1 cellular context compared by ENCODE assay signal in the genomic region with DNA sequence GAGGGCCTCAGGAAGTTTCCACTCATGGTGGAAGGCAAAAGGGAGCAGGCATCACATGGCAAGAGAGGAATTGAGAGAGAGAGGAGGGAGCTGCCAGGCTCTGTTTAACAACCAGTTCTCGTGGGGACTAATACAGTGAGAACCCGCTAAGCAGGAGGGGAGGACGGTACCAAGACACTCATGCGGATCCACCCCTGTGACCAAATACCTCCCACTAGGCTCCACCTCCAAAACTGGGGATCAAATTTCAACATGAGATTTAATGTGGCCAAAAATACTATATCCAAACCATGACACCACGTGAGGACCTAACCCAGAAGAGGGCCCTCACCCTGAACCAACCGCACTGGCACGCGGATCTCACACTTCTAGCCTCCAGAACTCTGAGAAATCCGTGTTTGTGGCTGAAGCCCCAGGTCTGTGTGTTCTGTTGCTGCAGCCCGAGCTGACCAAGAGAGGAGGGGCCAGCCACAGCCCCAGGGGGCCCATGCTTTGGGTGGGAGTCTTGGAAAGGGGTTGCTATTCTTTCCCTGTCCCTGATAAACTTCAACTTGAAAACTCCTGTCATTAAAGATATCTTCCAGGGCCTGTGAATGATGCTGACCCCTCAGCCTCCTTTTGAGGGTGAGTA.
TF ChIP-seq lines count a peak whose summit lies in the region.

No MANE protein-coding gene starts in this region.

TF ChIP-seq in GM23338, 12 proteins besides CTCF, POLR2A, EP300 and RAD21 (continued from another document):
- TF ChIP-seq, protein P1, sequence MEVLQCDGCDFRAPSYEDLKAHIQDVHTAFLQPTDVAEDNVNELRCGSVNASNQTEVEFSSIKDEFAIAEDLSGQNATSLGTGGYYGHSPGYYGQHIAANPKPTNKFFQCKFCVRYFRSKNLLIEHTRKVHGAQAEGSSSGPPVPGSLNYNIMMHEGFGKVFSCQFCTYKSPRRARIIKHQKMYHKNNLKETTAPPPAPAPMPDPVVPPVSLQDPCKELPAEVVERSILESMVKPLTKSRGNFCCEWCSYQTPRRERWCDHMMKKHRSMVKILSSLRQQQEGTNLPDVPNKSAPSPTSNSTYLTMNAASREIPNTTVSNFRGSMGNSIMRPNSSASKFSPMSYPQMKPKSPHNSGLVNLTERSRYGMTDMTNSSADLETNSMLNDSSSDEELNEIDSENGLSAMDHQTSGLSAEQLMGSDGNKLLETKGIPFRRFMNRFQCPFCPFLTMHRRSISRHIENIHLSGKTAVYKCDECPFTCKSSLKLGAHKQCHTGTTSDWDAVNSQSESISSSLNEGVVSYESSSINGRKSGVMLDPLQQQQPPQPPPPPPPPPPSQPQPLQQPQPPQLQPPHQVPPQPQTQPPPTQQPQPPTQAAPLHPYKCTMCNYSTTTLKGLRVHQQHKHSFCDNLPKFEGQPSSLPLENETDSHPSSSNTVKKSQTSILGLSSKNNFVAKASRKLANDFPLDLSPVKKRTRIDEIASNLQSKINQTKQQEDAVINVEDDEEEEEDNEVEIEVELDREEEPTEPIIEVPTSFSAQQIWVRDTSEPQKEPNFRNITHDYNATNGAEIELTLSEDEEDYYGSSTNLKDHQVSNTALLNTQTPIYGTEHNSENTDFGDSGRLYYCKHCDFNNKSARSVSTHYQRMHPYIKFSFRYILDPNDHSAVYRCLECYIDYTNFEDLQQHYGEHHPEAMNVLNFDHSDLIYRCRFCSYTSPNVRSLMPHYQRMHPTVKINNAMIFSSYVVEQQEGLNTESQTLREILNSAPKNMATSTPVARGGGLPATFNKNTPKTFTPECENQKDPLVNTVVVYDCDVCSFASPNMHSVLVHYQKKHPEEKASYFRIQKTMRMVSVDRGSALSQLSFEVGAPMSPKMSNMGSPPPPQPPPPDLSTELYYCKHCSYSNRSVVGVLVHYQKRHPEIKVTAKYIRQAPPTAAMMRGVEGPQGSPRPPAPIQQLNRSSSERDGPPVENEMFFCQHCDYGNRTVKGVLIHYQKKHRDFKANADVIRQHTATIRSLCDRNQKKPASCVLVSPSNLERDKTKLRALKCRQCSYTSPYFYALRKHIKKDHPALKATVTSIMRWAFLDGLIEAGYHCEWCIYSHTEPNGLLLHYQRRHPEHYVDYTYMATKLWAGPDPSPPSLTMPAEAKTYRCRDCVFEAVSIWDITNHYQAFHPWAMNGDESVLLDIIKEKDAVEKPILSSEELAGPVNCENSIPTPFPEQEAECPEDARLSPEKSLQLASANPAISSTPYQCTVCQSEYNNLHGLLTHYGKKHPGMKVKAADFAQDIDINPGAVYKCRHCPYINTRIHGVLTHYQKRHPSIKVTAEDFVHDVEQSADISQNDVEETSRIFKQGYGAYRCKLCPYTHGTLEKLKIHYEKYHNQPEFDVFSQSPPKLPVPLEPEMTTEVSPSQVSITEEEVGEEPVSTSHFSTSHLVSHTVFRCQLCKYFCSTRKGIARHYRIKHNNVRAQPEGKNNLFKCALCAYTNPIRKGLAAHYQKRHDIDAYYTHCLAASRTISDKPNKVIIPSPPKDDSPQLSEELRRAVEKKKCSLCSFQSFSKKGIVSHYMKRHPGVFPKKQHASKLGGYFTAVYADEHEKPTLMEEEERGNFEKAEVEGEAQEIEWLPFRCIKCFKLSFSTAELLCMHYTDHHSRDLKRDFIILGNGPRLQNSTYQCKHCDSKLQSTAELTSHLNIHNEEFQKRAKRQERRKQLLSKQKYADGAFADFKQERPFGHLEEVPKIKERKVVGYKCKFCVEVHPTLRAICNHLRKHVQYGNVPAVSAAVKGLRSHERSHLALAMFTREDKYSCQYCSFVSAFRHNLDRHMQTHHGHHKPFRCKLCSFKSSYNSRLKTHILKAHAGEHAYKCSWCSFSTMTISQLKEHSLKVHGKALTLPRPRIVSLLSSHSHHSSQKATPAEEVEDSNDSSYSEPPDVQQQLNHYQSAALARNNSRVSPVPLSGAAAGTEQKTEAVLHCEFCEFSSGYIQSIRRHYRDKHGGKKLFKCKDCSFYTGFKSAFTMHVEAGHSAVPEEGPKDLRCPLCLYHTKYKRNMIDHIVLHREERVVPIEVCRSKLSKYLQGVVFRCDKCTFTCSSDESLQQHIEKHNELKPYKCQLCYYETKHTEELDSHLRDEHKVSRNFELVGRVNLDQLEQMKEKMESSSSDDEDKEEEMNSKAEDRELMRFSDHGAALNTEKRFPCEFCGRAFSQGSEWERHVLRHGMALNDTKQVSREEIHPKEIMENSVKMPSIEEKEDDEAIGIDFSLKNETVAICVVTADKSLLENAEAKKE (CRISPR knock-in tag; IDR thresholded peaks at IDR 0.05) = no peak
- no peak for TF ChIP-seq NANOG (IDR thresholded peaks at IDR 0.05; ENCODE audit: borderline replicate concordance)
- TF ChIP-seq POLR2AphosphoS5 (IDR thresholded peaks at IDR 0.05; ENCODE audit: low read depth) = no peak
- no peak for TF ChIP-seq STAT1 (IDR thresholded peaks at IDR 0.05; ENCODE audit: unreplicated experiment)
- TF ChIP-seq, protein P2, sequence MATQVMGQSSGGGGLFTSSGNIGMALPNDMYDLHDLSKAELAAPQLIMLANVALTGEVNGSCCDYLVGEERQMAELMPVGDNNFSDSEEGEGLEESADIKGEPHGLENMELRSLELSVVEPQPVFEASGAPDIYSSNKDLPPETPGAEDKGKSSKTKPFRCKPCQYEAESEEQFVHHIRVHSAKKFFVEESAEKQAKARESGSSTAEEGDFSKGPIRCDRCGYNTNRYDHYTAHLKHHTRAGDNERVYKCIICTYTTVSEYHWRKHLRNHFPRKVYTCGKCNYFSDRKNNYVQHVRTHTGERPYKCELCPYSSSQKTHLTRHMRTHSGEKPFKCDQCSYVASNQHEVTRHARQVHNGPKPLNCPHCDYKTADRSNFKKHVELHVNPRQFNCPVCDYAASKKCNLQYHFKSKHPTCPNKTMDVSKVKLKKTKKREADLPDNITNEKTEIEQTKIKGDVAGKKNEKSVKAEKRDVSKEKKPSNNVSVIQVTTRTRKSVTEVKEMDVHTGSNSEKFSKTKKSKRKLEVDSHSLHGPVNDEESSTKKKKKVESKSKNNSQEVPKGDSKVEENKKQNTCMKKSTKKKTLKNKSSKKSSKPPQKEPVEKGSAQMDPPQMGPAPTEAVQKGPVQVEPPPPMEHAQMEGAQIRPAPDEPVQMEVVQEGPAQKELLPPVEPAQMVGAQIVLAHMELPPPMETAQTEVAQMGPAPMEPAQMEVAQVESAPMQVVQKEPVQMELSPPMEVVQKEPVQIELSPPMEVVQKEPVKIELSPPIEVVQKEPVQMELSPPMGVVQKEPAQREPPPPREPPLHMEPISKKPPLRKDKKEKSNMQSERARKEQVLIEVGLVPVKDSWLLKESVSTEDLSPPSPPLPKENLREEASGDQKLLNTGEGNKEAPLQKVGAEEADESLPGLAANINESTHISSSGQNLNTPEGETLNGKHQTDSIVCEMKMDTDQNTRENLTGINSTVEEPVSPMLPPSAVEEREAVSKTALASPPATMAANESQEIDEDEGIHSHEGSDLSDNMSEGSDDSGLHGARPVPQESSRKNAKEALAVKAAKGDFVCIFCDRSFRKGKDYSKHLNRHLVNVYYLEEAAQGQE (IDR thresholded peaks at IDR 0.05; ENCODE audit: unreplicated experiment) = no peak
- TF ChIP-seq, protein P3, sequence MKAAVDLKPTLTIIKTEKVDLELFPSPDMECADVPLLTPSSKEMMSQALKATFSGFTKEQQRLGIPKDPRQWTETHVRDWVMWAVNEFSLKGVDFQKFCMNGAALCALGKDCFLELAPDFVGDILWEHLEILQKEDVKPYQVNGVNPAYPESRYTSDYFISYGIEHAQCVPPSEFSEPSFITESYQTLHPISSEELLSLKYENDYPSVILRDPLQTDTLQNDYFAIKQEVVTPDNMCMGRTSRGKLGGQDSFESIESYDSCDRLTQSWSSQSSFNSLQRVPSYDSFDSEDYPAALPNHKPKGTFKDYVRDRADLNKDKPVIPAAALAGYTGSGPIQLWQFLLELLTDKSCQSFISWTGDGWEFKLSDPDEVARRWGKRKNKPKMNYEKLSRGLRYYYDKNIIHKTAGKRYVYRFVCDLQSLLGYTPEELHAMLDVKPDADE (IDR thresholded peaks at IDR 0.05) = no peak
- no peak for TF ChIP-seq ZNF331 (CRISPR knock-in tag; IDR thresholded peaks at IDR 0.05; ENCODE audit: low read depth)
- no peak for TF ChIP-seq EZH2 (IDR thresholded peaks at IDR 0.05; ENCODE audit: low read depth, unreplicated experiment)
- no peak for TF ChIP-seq EZH2phosphoT487 (IDR thresholded peaks at IDR 0.05; ENCODE audit: unreplicated experiment)
- TF ChIP-seq JUNB (IDR thresholded peaks at IDR 0.05; ENCODE audit: unreplicated experiment) = no peak
